In genomic region chr11:118634435-118635236, GRCh38 we compare ENCODE assay signal across 8 cellular contexts. TPM values are rescaled to one million over a fixed set of nuclear protein-coding genes. Genes with fewer than 3 reads are reported as not detected.
DNase-seq lines count a peak whose midpoint lies in the region; ATAC-seq and TF ChIP-seq lines count a peak whose summit lies in the region.

No MANE protein-coding gene starts in this region.

- DNase-seq in EH (ENCODE audit: low read depth) (peak; percentile 37), NCI-H226 (peak; percentile 68), dorsolateral prefrontal cortex (peak in 2 of 10 donors; percentile 67 to 85), lower lobe of right lung (peak; percentile 85), vagina (ENCODE audit: extremely low spot score in 2 of 2) (no peak)

- H3K9me3 ChIP-seq in lower lobe of right lung (no peaks in the 10 kb centered on the region), vagina (no peaks in the 10 kb centered on the region)

- peak in 32 of 56 donors; percentile 5 to 52 (median 28) for TF ChIP-seq CTCF in dorsolateral prefrontal cortex (IDR thresholded peaks at IDR 0.05 in 54 of 56, conservative IDR thresholded peaks at IDR 0.05 in 2 of 56; ENCODE audit: low read depth in 1 of 56, partially characterized antibody in 56 of 56)
- peak; percentile 23 for TF ChIP-seq CTCF in lower lobe of right lung (IDR thresholded peaks at IDR 0.05)
- no peak for TF ChIP-seq CTCF in vagina (IDR thresholded peaks at IDR 0.05)

- ATAC-seq in lower lobe of right lung (peak; percentile 89 to 92), HG03520 (IDR thresholded peaks at IDR 0.05; ENCODE audit: unreplicated experiment) (no peak), HG02981 (IDR thresholded peaks at IDR 0.05; ENCODE audit: unreplicated experiment) (no peak), GM21367 (IDR thresholded peaks at IDR 0.05; ENCODE audit: unreplicated experiment) (no peak)

- TF ChIP-seq POLR2A in vagina (IDR thresholded peaks at IDR 0.05) = no peak

- H3K4me1 ChIP-seq in lower lobe of right lung (peaks cover 55% of the 10 kb centered on the region), vagina (peaks cover 43% of the 10 kb centered on the region)

- peak overlapping the region; percentile 2 to 91 (median 81) for H3K27ac ChIP-seq in dorsolateral prefrontal cortex
- H3K27ac ChIP-seq in lower lobe of right lung = peak overlapping the region; percentile 76
- H3K27ac ChIP-seq in vagina = peak overlapping the region; percentile 75

- H3K27me3 ChIP-seq in dorsolateral prefrontal cortex (no peaks in the 10 kb centered on the region), lower lobe of right lung (ENCODE audit: low read depth) (no peaks in the 10 kb centered on the region), vagina (no peaks in the 10 kb centered on the region)

- H3K4me3 ChIP-seq in dorsolateral prefrontal cortex = peak overlapping the region in 23 of 59 donors; percentile 2 to 36 (median 18)
- peak overlapping the region; percentile 34 for H3K4me3 ChIP-seq in lower lobe of right lung
- peak overlapping the region; percentile 14 to 24 for H3K4me3 ChIP-seq in vagina

- intact Hi-C loops in dorsolateral prefrontal cortex (cut with DNase I) (loop anchor here in 1 of 2 donors (1.0 kb wide), 1 partner anchor 25 kb away; no protein-coding TSS in a partner anchor), lower lobe of right lung (cut with DNase I) (no loop called here), vagina (cut with DNase I) (no loop called here)

- peaks cover 63% of the 10 kb centered on the region for H3K36me3 ChIP-seq in lower lobe of right lung
- peaks cover 0 to 16% of the 10 kb centered on the region in 2 donors for H3K36me3 ChIP-seq in vagina

RNA-seq across cellular contexts. Expression of gene PHLDB1, which starts 27.2 kb away (rescaled TPM):
- total RNA-seq in dorsolateral prefrontal cortex = 100 to 1,000 TPM in 117 of 120 experiments, 10 to 100 TPM in 3; 68.2 to 983 (median 256) TPM
- total RNA-seq in lower lobe of right lung = 71.8 TPM
- total RNA-seq in vagina = 119 TPM

RNA-seq across cellular contexts. Expression of gene TREH, which starts 44.8 kb away (rescaled TPM):
- not detected for total RNA-seq in dorsolateral prefrontal cortex
- 0.30 TPM for total RNA-seq in lower lobe of right lung
- total RNA-seq in vagina = 0.25 TPM

Comparison
In these comparisons a context has a peak if more than half of its experiments do, and no peak if none do; other contexts are left out.
1. DNase-seq: peak in EH (single experiment), NCI-H226 (single experiment) and lower lobe of right lung (single experiment); none in vagina (0 of 2).
2. CTCF ChIP-seq: peak in dorsolateral prefrontal cortex (32 of 56) and lower lobe of right lung (single experiment); none in vagina (0 of 3).
3. ATAC-seq: peak in lower lobe of right lung (2 of 2); none in HG03520 (single experiment), HG02981 (single experiment) and GM21367 (single experiment).
4. Peak in every context shown above with its lines, with median percentiles within 50 percentile points of each other: H3K27ac ChIP-seq.